Comparison of ENCODE assay signal across 1 cellular context in the genomic region with DNA sequence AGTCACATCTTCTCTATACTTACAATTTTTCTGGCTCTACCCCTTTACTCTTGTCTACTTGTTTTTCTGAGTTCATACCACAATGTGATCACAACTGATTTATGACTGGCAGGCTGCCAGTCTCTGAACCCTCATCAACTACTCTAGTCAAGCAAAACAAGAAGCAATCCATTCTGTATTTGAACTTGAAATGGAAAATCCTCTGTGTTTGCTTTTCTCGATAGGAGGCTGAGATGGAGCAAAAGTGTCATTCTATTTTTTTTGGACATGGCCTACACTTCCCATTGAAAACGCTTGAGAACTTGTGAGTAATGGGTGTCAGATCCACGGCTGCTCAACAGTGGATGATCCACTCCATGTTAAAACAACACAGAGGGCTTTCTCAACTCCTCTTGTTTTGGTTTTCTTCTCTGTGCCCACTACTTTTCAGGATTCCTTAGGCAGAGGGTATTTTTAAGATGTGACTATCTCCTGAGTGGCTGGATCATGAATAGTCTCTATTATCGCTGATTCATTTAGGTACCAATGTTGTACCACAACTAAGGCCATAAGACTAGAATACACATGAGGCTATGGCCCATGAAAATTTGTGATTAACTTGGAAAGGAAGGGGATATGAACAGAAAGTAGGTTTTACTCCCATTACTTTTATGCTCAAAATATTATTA.
TF ChIP-seq lines count a peak whose summit lies in the region.

No MANE protein-coding gene starts in this region.

TF ChIP-seq in K562, 482 proteins besides CTCF, POLR2A, EP300 and RAD21:
- TF ChIP-seq NFIC (IDR thresholded peaks at IDR 0.05), result peak; percentile 39; the same call in 1 of the 2 replicates
- no peak for TF ChIP-seq HCFC1 (IDR thresholded peaks at IDR 0.05; ENCODE audit: low read depth, low read length)
- TF ChIP-seq, protein P1, sequence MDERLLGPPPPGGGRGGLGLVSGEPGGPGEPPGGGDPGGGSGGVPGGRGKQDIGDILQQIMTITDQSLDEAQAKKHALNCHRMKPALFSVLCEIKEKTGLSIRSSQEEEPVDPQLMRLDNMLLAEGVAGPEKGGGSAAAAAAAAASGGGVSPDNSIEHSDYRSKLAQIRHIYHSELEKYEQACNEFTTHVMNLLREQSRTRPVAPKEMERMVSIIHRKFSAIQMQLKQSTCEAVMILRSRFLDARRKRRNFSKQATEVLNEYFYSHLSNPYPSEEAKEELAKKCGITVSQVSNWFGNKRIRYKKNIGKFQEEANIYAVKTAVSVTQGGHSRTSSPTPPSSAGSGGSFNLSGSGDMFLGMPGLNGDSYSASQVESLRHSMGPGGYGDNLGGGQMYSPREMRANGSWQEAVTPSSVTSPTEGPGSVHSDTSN (CRISPR knock-in tag; IDR thresholded peaks at IDR 0.05; ENCODE audit: low read depth), result no peak
- TF ChIP-seq, protein P1 (tag; conservative IDR thresholded peaks at IDR 0.05; ENCODE audit: low read depth), result peak; percentile 30; the same call in 1 of the 2 replicates
- peak; percentile 21 for TF ChIP-seq MEIS2 (IDR thresholded peaks at IDR 0.05; ENCODE audit: partially characterized antibody)
